16 cellular contexts compared by ENCODE assay signal in the genomic region with DNA sequence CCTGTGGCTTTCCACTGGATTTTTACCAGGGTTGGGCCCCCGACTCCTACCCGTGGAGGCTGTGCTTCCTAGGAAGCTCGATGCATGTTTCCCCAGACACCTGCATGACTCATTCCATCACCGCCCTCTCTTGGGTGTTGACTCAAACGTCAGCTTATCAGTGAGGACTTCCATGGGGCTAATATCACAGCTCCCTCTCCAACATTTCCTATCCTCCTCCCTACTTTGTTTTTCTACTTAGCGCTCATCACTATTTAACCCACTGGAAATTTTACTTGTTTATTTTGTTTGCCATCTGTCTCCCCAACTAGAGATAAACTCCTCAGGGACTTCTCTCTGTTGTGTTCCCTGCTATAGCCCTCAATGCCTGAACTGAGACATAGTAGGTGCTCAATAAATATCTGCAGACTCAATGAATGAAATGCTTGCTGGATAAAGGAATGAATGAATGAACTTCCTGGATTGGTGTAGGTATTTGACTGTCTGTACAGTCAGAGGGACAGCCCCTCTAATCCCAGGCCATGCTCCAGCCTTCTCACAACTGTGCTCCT. TPM values are rescaled to one million over a fixed set of nuclear protein-coding genes. Genes with fewer than 3 reads are reported as not detected.
DNase-seq lines count a peak whose midpoint lies in the region; ATAC-seq, FAIRE-seq and TF ChIP-seq lines count a peak whose summit lies in the region.
"Had no signal": no experiment of that assay in that cellular context is flagged by ENCODE, and none has a peak within 500 bp of the region (broad histone marks: within the 10 kb centered on the region; RNA-seq: fewer than 3 reads in every experiment).

No MANE protein-coding gene starts in this region.

- H3K79me2 ChIP-seq in keratinocyte (ENCODE audit: control insufficient read depth, insufficient read depth, low read length), result no peaks in the 10 kb centered on the region

- no peaks in the 10 kb centered on the region for H3K36me3 Mint-ChIP-seq in WTC11
- H3K36me3 Mint-ChIP-seq in type B pancreatic cell, result no peaks in the 10 kb centered on the region
- H3K36me3 Mint-ChIP-seq: naive thymus-derived CD4-positive, alpha-beta T cell had no signal

- no peak for TF ChIP-seq CTCF in WTC11 (IDR thresholded peaks at IDR 0.05)
- TF ChIP-seq CTCF in keratinocyte (optimal IDR thresholded peaks at IDR 0.05 in 1 of 3, IDR thresholded peaks at IDR 0.05 in 1 of 3, conservative IDR thresholded peaks at IDR 0.05 in 1 of 3; ENCODE audit: extremely low read depth in 1 of 3, insufficient read depth in 2 of 3, low read length in 3 of 3), result peak in 1 of 3 experiments; percentile 55
- TF ChIP-seq CTCF in type B pancreatic cell (conservative IDR thresholded peaks at IDR 0.05), result no peak

- H3K4me3 Mint-ChIP-seq in WTC11 (no peak overlapping the region), type B pancreatic cell (peak overlapping the region; percentile 32)
- H3K4me3 Mint-ChIP-seq: activated B cell treated with CpG ODN at 0.5 μM for 24 hours; naive thymus-derived CD4-positive, alpha-beta T cell had no signal

- peaks cover 16% of the 10 kb centered on the region for H3K4me1 Mint-ChIP-seq in WTC11
- peaks cover 14% of the 10 kb centered on the region for H3K4me1 Mint-ChIP-seq in type B pancreatic cell (ENCODE audit: unreplicated experiment)

- no peak overlapping the region for H3K9ac ChIP-seq in keratinocyte (ENCODE audit: control insufficient read depth, extremely low read depth, insufficient read depth, low read length)
- H3K9ac ChIP-seq: GM23248 had no signal

- DNase-seq in SIG-M5 treated with dmso at 0.1 percent for 504 hours (lab: John Stamatoyannopoulos, UW; ENCODE audit: unreplicated experiment) (peak; percentile 16), SIG-M5 (lab: John Stamatoyannopoulos, UW) (no peak), WTC11 (ENCODE audit: low spot score) (no peak), keratinocyte (ENCODE audit: low read depth, low spot score) (peak; percentile 17), type B pancreatic cell (ENCODE audit: extremely low spot score, unreplicated experiment) (no peak), NCI-H748 (lab: John Stamatoyannopoulos, UW; ENCODE audit: unreplicated experiment) (no peak), Kasumi-1 (lab: John Stamatoyannopoulos, UW) (no peak), epidermal melanocyte (ENCODE audit: insufficient read length, low spot score) (no peak)
- DNase-seq: activated B cell treated with CpG ODN at 0.5 μM for 24 hours; GM23248; naive thymus-derived CD4-positive, alpha-beta T cell; NCI-H1092 treated with DMSO at 0.1 percent for 48 hours; stimulated activated naive CD4-positive, alpha-beta T cell had no signal

- CTCF ChIA-PET in WTC11 (lab: Charles Lee), result interaction anchor here (0.6 to 2.6 kb wide), 28 partner anchors 9 to 330 kb away, joined by 3 to 21 read pairs (median 4); no protein-coding TSS in a partner anchor

- no peaks in the 10 kb centered on the region for H3K36me3 ChIP-seq in keratinocyte (ENCODE audit: control insufficient read depth in 2 of 2, extremely low read depth in 1 of 2, insufficient read depth in 2 of 2, low read length in 2 of 2)
- H3K36me3 ChIP-seq: heart left ventricle had no signal

- no peak overlapping the region; the same call in 1 of the 2 replicates for H3K27ac Mint-ChIP-seq in WTC11
- H3K27ac Mint-ChIP-seq in type B pancreatic cell, result peak overlapping the region; percentile 1
- H3K27ac Mint-ChIP-seq: activated B cell treated with CpG ODN at 0.5 μM for 24 hours; activated T-helper 2 cell treated with anti-CD3 and anti-CD28 coated beads, Interferon-gamma antibody, Interleukin-2, Interleukin-4, amounts not matched to agents 10 μg/mL and 5 μg/mL and 100 μg/mL, durations not matched to agents 14 hours and 24 hours and 36 hours; naive thymus-derived CD4-positive, alpha-beta T cell had no signal

- H3K4me1 ChIP-seq in keratinocyte (ENCODE audit: control insufficient read depth, extremely low read depth, insufficient read depth, low read length), result peaks cover 7% of the 10 kb centered on the region

- no peaks in the 10 kb centered on the region for H4K20me1 ChIP-seq in keratinocyte (ENCODE audit: control insufficient read depth, extremely low read depth, insufficient read depth, low read length)

- peak; percentile 81 for FAIRE-seq in keratinocyte (lab: Jason Lieb, UNC)
- FAIRE-seq: A204.1 had no signal

- H3K9me1 ChIP-seq in keratinocyte (ENCODE audit: control insufficient read depth, extremely low read depth, insufficient read depth, low read length), result no peaks in the 10 kb centered on the region

- POLR2A ChIA-PET in WTC11 (lab: Charles Lee), result no interaction called here

- H3K9me3 Mint-ChIP-seq in WTC11 (no peaks in the 10 kb centered on the region), type B pancreatic cell (no peaks in the 10 kb centered on the region)
- H3K9me3 Mint-ChIP-seq: activated B cell treated with CpG ODN at 0.5 μM for 24 hours; activated T-helper 2 cell treated with anti-CD3 and anti-CD28 coated beads, Interferon-gamma antibody, Interleukin-2, Interleukin-4, amounts not matched to agents 10 μg/mL and 5 μg/mL and 100 μg/mL, durations not matched to agents 14 hours and 24 hours and 36 hours; naive thymus-derived CD4-positive, alpha-beta T cell had no signal

- no peaks in the 10 kb centered on the region for H3K9me3 ChIP-seq in keratinocyte (ENCODE audit: control insufficient read depth, low read depth, low read length)
- H3K9me3 ChIP-seq: heart left ventricle had no signal

- H3K27me3 ChIP-seq in keratinocyte (ENCODE audit: control insufficient read depth, extremely low read depth, insufficient read depth, low read length), result no peaks in the 10 kb centered on the region
- H3K27me3 ChIP-seq: heart left ventricle had no signal

- peak overlapping the region; percentile 41 for H3K4me2 ChIP-seq in keratinocyte (ENCODE audit: control insufficient read depth, extremely low read depth, insufficient read depth, low read depth, low read length)

- H2AFZ ChIP-seq in keratinocyte (ENCODE audit: control insufficient read depth, low read length), result no peak overlapping the region
- H2AFZ ChIP-seq: GM23248 had no signal

- H3K27ac ChIP-seq in keratinocyte (ENCODE audit: control insufficient read depth, insufficient read depth, low read length), result no peak overlapping the region
- H3K27ac ChIP-seq: GM23248 had no signal

- peak; percentile 49 for ATAC-seq in WTC11
- ATAC-seq: naive thymus-derived CD4-positive, alpha-beta T cell had no signal

- H3K27me3 Mint-ChIP-seq in WTC11 (ENCODE audit: low read depth) (no peaks in the 10 kb centered on the region), type B pancreatic cell (no peaks in the 10 kb centered on the region)
- H3K27me3 Mint-ChIP-seq: activated B cell treated with CpG ODN at 0.5 μM for 24 hours had no signal

- dilution Hi-C loops in keratinocyte (cut with MboI; ENCODE audit: extremely low pct_ligation_motif_present, low sequenced_read_pairs), result no loop called here

- no peak overlapping the region for H3K4me3 ChIP-seq in keratinocyte (ENCODE audit: control insufficient read depth in 2 of 3, extremely low read depth in 1 of 3, insufficient read depth in 2 of 3, low read depth in 1 of 3, low read length in 3 of 3)
- H3K4me3 ChIP-seq: GM23248, heart left ventricle had no signal

TF ChIP-seq in WTC11, 78 proteins besides CTCF, POLR2A, EP300 and RAD21 (continues in another document):
- TF ChIP-seq CREM (CRISPR knock-in tag; IDR thresholded peaks at IDR 0.05) (no peak), CBFB (CRISPR knock-in tag; IDR thresholded peaks at IDR 0.05; ENCODE audit: low read depth) (no peak)
- TF ChIP-seq, protein P1, sequence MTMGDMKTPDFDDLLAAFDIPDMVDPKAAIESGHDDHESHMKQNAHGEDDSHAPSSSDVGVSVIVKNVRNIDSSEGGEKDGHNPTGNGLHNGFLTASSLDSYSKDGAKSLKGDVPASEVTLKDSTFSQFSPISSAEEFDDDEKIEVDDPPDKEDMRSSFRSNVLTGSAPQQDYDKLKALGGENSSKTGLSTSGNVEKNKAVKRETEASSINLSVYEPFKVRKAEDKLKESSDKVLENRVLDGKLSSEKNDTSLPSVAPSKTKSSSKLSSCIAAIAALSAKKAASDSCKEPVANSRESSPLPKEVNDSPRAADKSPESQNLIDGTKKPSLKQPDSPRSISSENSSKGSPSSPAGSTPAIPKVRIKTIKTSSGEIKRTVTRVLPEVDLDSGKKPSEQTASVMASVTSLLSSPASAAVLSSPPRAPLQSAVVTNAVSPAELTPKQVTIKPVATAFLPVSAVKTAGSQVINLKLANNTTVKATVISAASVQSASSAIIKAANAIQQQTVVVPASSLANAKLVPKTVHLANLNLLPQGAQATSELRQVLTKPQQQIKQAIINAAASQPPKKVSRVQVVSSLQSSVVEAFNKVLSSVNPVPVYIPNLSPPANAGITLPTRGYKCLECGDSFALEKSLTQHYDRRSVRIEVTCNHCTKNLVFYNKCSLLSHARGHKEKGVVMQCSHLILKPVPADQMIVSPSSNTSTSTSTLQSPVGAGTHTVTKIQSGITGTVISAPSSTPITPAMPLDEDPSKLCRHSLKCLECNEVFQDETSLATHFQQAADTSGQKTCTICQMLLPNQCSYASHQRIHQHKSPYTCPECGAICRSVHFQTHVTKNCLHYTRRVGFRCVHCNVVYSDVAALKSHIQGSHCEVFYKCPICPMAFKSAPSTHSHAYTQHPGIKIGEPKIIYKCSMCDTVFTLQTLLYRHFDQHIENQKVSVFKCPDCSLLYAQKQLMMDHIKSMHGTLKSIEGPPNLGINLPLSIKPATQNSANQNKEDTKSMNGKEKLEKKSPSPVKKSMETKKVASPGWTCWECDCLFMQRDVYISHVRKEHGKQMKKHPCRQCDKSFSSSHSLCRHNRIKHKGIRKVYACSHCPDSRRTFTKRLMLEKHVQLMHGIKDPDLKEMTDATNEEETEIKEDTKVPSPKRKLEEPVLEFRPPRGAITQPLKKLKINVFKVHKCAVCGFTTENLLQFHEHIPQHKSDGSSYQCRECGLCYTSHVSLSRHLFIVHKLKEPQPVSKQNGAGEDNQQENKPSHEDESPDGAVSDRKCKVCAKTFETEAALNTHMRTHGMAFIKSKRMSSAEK (CRISPR knock-in tag; IDR thresholded peaks at IDR 0.05; ENCODE audit: borderline replicate concordance), result no peak

RNA-seq across cellular contexts. Expression of a gene that starts 55.9 kb away (rescaled TPM):
- total RNA-seq in WTC11 (2021) (214 to 229 TPM (median 227 TPM) in 3 replicates), type B pancreatic cell (ENCODE audit: low replicate concordance) (171 and 340 TPM in 2 replicates)
- polyA plus RNA-seq in keratinocyte, result 4.7 to 27.6 TPM (median 25.8 TPM) in 3 replicates
- polyA plus RNA-seq in keratinocyte (2011; ENCODE audit: low read depth), result 38.8 TPM
- 8.1 and 14.0 TPM in 2 replicates for polyA plus RNA-seq in keratinocyte (2011; cell fraction: cytosol; rRNA removed)
- 10.9 and 26.1 TPM in 2 replicates for polyA plus RNA-seq in keratinocyte (2011; cell fraction: nucleus; rRNA removed)
- 17.9 and 34.5 TPM in 2 replicates for polyA plus RNA-seq in keratinocyte (2012; ENCODE audit: low replicate concordance)
- polyA minus RNA-seq in keratinocyte, result 2.9 to 20.1 TPM (median 3.1 TPM) in 3 replicates
- polyA minus RNA-seq in keratinocyte (2011; cell fraction: cytosol; rRNA and poly(A)+ RNA removed), result 15.3 TPM
- 7.9 and 8.5 TPM in 2 replicates for polyA minus RNA-seq in keratinocyte (2011; cell fraction: nucleus; rRNA and poly(A)+ RNA removed)
- total RNA-seq: activated B cell treated with CpG ODN at 0.5 μM for 24 hours; naive thymus-derived CD4-positive, alpha-beta T cell had no signal
- polyA plus RNA-seq: GM23248; naive thymus-derived CD4-positive, alpha-beta T cell had no signal

Comparison
In these comparisons a context has a peak if more than half of its experiments do, and no peak if none do; other contexts are left out.
1. DNase-seq: peak in SIG-M5 treated with dmso at 0.1 percent for 504 hours (single experiment) and keratinocyte (single experiment); none in SIG-M5 (single experiment), WTC11 (single experiment), type B pancreatic cell (single experiment), NCI-H748 (single experiment), Kasumi-1 (0 of 2) and epidermal melanocyte (single experiment).